ENCODE assay signal across 9 cellular contexts in genomic region chr1:247118946-247119446, GRCh38. TPM values are rescaled to one million over a fixed set of nuclear protein-coding genes. Genes with fewer than 3 reads are reported as not detected.
DNase-seq lines count a peak whose midpoint lies in the region; ATAC-seq and TF ChIP-seq lines count a peak whose summit lies in the region.
"Had no signal": no experiment of that assay in that cellular context is flagged by ENCODE, and none has a peak within 500 bp of the region (broad histone marks: within the 10 kb centered on the region; RNA-seq: fewer than 3 reads in every experiment).

No MANE protein-coding gene starts in this region.

- H3K4me1 ChIP-seq in osteoblast (ENCODE audit: insufficient read depth, low read length): no peaks in the 10 kb centered on the region
- H3K4me1 ChIP-seq: heart left ventricle had no signal

- no peaks in the 10 kb centered on the region for H4K20me1 ChIP-seq in osteoblast (ENCODE audit: insufficient read depth, low read length)

- DNase-seq in NCI-H2029 (lab: John Stamatoyannopoulos, UW): peak; percentile 0
- no peak for DNase-seq in NCI-H2029 treated with DMSO at 0.1 percent for 48 hours (lab: John Stamatoyannopoulos, UW)
- DNase-seq in LoVo (ENCODE audit: low spot score): peak; percentile 48
- DNase-seq in activated naive CD4-positive, alpha-beta T cell treated with anti-CD3 and anti-CD28 coated beads, Interleukin-2, amount 50 U/mL, for 16 hours: peak; percentile 35
- DNase-seq in osteoblast (ENCODE audit: insufficient read length, low spot score, missing footprints): peak; percentile 89
- DNase-seq in effector CD4-positive, alpha-beta T cell: no peak
- DNase-seq in stimulated activated naive CD4-positive, alpha-beta T cell treated with Interleukin-2 at 50 U/mL for 16 hours (lab: John Stamatoyannopoulos, UW): no peak
- DNase-seq: heart left ventricle had no signal

- no peaks in the 10 kb centered on the region for H3K79me2 ChIP-seq in osteoblast (ENCODE audit: insufficient read depth, low read length)

- no peak for ATAC-seq in HG02884 (IDR thresholded peaks at IDR 0.05; ENCODE audit: unreplicated experiment)

- no peaks in the 10 kb centered on the region for H3K36me3 ChIP-seq in osteoblast (ENCODE audit: insufficient read depth, low read length)
- H3K36me3 ChIP-seq: heart left ventricle had no signal

- no peaks in the 10 kb centered on the region for H3K27me3 ChIP-seq in osteoblast (ENCODE audit: insufficient read depth, low read length)
- H3K27me3 ChIP-seq: heart left ventricle had no signal

- peak; percentile 28 for TF ChIP-seq CTCF in osteoblast (IDR thresholded peaks at IDR 0.05; ENCODE audit: extremely low read depth, low read depth, low read length)

- no peak overlapping the region for H3K4me2 ChIP-seq in osteoblast (ENCODE audit: insufficient read depth, low read length)

- H3K27ac ChIP-seq in osteoblast (ENCODE audit: low read depth, low read length): no peak overlapping the region
- H3K27ac ChIP-seq: heart left ventricle had no signal

- H3K4me3 ChIP-seq in osteoblast (ENCODE audit: insufficient read depth, low read length): no peak overlapping the region
- H3K4me3 ChIP-seq: heart left ventricle had no signal

- H2AFZ ChIP-seq in osteoblast (ENCODE audit: low read length): no peak overlapping the region

- no peaks in the 10 kb centered on the region for H3K9me3 ChIP-seq in osteoblast (ENCODE audit: low read depth, low read length)

RNA-seq across cellular contexts. Expression of gene ZNF669, which starts 14.8 kb away (rescaled TPM):
- total RNA-seq in osteoblast: 10.1 and 11.8 TPM in 2 replicates

RNA-seq across cellular contexts. Expression of gene ZNF670, which starts 40.4 kb away (rescaled TPM):
- 2.9 and 3.8 TPM in 2 replicates for total RNA-seq in osteoblast

RNA-seq across cellular contexts. Expression of gene ZNF124, which starts 52.8 kb away (rescaled TPM):
- 14.4 and 36.9 TPM in 2 replicates for total RNA-seq in osteoblast

Comparison
In these comparisons a context has a peak if more than half of its experiments do, and no peak if none do; other contexts are left out.
1. DNase-seq: peak in NCI-H2029 (single experiment), LoVo (single experiment), activated naive CD4-positive, alpha-beta T cell treated with anti-CD3 and anti-CD28 coated beads, Interleukin-2, amount 50 U/mL, for 16 hours (single experiment) and osteoblast (single experiment); none in NCI-H2029 treated with DMSO at 0.1 percent for 48 hours (single experiment), effector CD4-positive, alpha-beta T cell (single experiment) and stimulated activated naive CD4-positive, alpha-beta T cell treated with Interleukin-2 at 50 U/mL for 16 hours (single experiment).